In genomic region chr2:158686166-158686792, GRCh38 we compare ENCODE assay signal across 11 cellular contexts.
DNase-seq lines count a peak whose midpoint lies in the region; ATAC-seq and TF ChIP-seq lines count a peak whose summit lies in the region.
"Had no signal": no experiment of that assay in that cellular context is flagged by ENCODE, and none has a peak within 500 bp of the region (broad histone marks: within the 10 kb centered on the region; RNA-seq: fewer than 3 reads in every experiment).

No MANE protein-coding gene starts in this region.

- WGBS in heart left ventricle, 4 donors = 47 to 50% (median 47%) methylated on average over 12 of the region's 12 CpGs
- no CpG with 5 or more reads among the region's 12 CpGs for WGBS in mesendoderm (ENCODE audit: extremely low coverage, insufficient coverage, low lambda C conversion rate)

- no peaks in the 10 kb centered on the region for H4K20me1 ChIP-seq in osteoblast (ENCODE audit: insufficient read depth, low read length)
- H4K20me1 ChIP-seq: BLaER1 treated with 17β-estradiol and CSF1 and Interleukin-3, amounts not matched to agents 10 nM and 100 nM had no signal

- no peak overlapping the region for H2AFZ ChIP-seq in osteoblast (ENCODE audit: low read length)

- ATAC-seq in heart left ventricle (peak; percentile 52 to 84 (median 81)), HG02642 (IDR thresholded peaks at IDR 0.05; ENCODE audit: poor library complexity, unreplicated experiment) (no peak), HG03342 (IDR thresholded peaks at IDR 0.05; ENCODE audit: unreplicated experiment) (no peak), HG03520 (IDR thresholded peaks at IDR 0.05; ENCODE audit: unreplicated experiment) (no peak)
- ATAC-seq: naive thymus-derived CD4-positive, alpha-beta T cell had no signal

- H3K18ac ChIP-seq in mesendoderm (ENCODE audit: low read length) = no peak overlapping the region

- H3K4me1 ChIP-seq in heart left ventricle = peaks cover 0 to 14% (median 5%) of the 10 kb centered on the region in 12 donors
- H3K4me1 ChIP-seq in osteoblast (ENCODE audit: insufficient read depth, low read length) = peaks cover 14% of the 10 kb centered on the region
- H3K4me1 ChIP-seq in mesendoderm (ENCODE audit: control insufficient read depth, low read depth, low read length) = no peaks in the 10 kb centered on the region

- H4K8ac ChIP-seq in mesendoderm (ENCODE audit: low read depth, low read length) = no peak overlapping the region

- H3K23ac ChIP-seq in mesendoderm (ENCODE audit: low read length) = no peak overlapping the region

- no peak for TF ChIP-seq POLR2A in heart left ventricle (IDR thresholded peaks at IDR 0.05)

- no peak overlapping the region for H2AK5ac ChIP-seq in mesendoderm (ENCODE audit: low read length)

- H3K4ac ChIP-seq in mesendoderm (ENCODE audit: low read depth, low read length) = no peak overlapping the region

- intact Hi-C loops in heart left ventricle (cut with DNase I) = no loop called here

- no peaks in the 10 kb centered on the region for H3K79me2 ChIP-seq in osteoblast (ENCODE audit: insufficient read depth, low read length)
- H3K79me2 ChIP-seq in mesendoderm (ENCODE audit: control insufficient read depth, insufficient read depth, low read length) = no peaks in the 10 kb centered on the region

- no peaks in the 10 kb centered on the region for H3K9me3 ChIP-seq in heart left ventricle
- H3K9me3 ChIP-seq in osteoblast (ENCODE audit: low read depth, low read length) = no peaks in the 10 kb centered on the region
- H3K9me3 ChIP-seq: BLaER1 treated with 17β-estradiol and CSF1 and Interleukin-3, amounts not matched to agents 10 nM and 100 nM had no signal

- no peak overlapping the region for H3K9ac ChIP-seq in mesendoderm (ENCODE audit: low read length)
- H3K9ac ChIP-seq: BLaER1 treated with 17β-estradiol and CSF1 and Interleukin-3, amounts not matched to agents 10 nM and 100 nM had no signal

- no peak overlapping the region for H2BK15ac ChIP-seq in mesendoderm (replicated peaks; ENCODE audit: low read depth)

- H3K27ac ChIP-seq in heart left ventricle (peak overlapping the region in 2 of 12 donors; percentile 14 to 26), osteoblast (ENCODE audit: low read depth, low read length) (no peak overlapping the region), mesendoderm (ENCODE audit: low read depth, low read length) (no peak overlapping the region)
- H3K27ac ChIP-seq: BLaER1 treated with 17β-estradiol and CSF1 and Interleukin-3, amounts not matched to agents 10 nM and 100 nM had no signal

- peak overlapping the region; percentile 17 for H3K4me2 ChIP-seq in osteoblast (ENCODE audit: insufficient read depth, low read length)
- H3K4me2 ChIP-seq in mesendoderm (ENCODE audit: low read length) = no peak overlapping the region
- H3K4me2 ChIP-seq: BLaER1 treated with 17β-estradiol and CSF1 and Interleukin-3, amounts not matched to agents 10 nM and 100 nM had no signal

- H3K27me3 ChIP-seq in heart left ventricle (no peaks in the 10 kb centered on the region), osteoblast (ENCODE audit: insufficient read depth, low read length) (no peaks in the 10 kb centered on the region), mesendoderm (ENCODE audit: insufficient read depth, low read length, poor library complexity) (no peaks in the 10 kb centered on the region)
- H3K27me3 ChIP-seq: BLaER1 treated with 17β-estradiol and CSF1 and Interleukin-3, amounts not matched to agents 10 nM and 100 nM had no signal

- no peak overlapping the region for H2BK120ac ChIP-seq in mesendoderm (ENCODE audit: low read depth, low read length)

- H3K36me3 ChIP-seq in heart left ventricle (peaks cover 0 to 6% (median 3%) of the 10 kb centered on the region in 9 donors), osteoblast (ENCODE audit: insufficient read depth, low read length) (no peaks in the 10 kb centered on the region), mesendoderm (ENCODE audit: control insufficient read depth, insufficient read depth, low read length) (no peaks in the 10 kb centered on the region)

- peak; percentile 56 for DNase-seq in EL
- DNase-seq in astrocyte of the hippocampus (ENCODE audit: low read depth, low spot score) = peak; percentile 12
- DNase-seq in heart left ventricle = peak in 3 of 5 donors; percentile 30 to 59 (median 42)
- peak; percentile 79 for DNase-seq in osteoblast (ENCODE audit: insufficient read length, low spot score, missing footprints)
- no peak for DNase-seq in mesendoderm
- DNase-seq: endodermal cell; naive thymus-derived CD4-positive, alpha-beta T cell had no signal

- H3K79me1 ChIP-seq in mesendoderm (ENCODE audit: low read length) = no peaks in the 10 kb centered on the region

- no peak overlapping the region for H4K5ac ChIP-seq in mesendoderm (ENCODE audit: low read length)

- no peak overlapping the region for H3K56ac ChIP-seq in mesendoderm (ENCODE audit: low read length)

- H2BK5ac ChIP-seq in mesendoderm (ENCODE audit: low read length) = no peak overlapping the region

- TF ChIP-seq CTCF in heart left ventricle (IDR thresholded peaks at IDR 0.05) (no peak), osteoblast (IDR thresholded peaks at IDR 0.05; ENCODE audit: extremely low read depth, low read depth, low read length) (no peak)

- H3K4me3 ChIP-seq in heart left ventricle (no peak overlapping the region), osteoblast (ENCODE audit: insufficient read depth, low read length) (no peak overlapping the region), mesendoderm (ENCODE audit: low read length) (no peak overlapping the region)
- H3K4me3 ChIP-seq: BLaER1 treated with 17β-estradiol and CSF1 and Interleukin-3, amounts not matched to agents 10 nM and 100 nM had no signal

Comparison
In these comparisons a context has a peak if more than half of its experiments do, and no peak if none do; other contexts are left out.
1. ATAC-seq: peak in heart left ventricle (4 of 4); none in HG02642 (single experiment), HG03342 (single experiment) and HG03520 (single experiment).